ENCODE assay signal across 12 cellular contexts in genomic region chr12:1108276-1108675, GRCh38.
A peak's percentile ranks its signal among the peaks of the same experiment; 100 is the strongest.
DNase-seq lines count a peak whose midpoint lies in the region; ATAC-seq and TF ChIP-seq lines count a peak whose summit lies in the region.
"Had no signal": no experiment of that assay in that cellular context is flagged by ENCODE, and none has a peak within 500 bp of the region (broad histone marks: within the 10 kb centered on the region; RNA-seq: fewer than 3 reads in every experiment).

No MANE protein-coding gene starts in this region.

- intact Hi-C loops in activated B cell treated with CpG ODN at 0.5 μM for 24 hours (cut with micrococcal nuclease), result no loop called here

- H3K36me3 Mint-ChIP-seq in activated B cell treated with CpG ODN at 0.5 μM for 24 hours (ENCODE audit: low read depth) (peaks cover 29% of the 10 kb centered on the region), nephron progenitor cell (ENCODE audit: low read depth) (peaks cover 17% of the 10 kb centered on the region)

- H3K9me3 Mint-ChIP-seq in activated B cell treated with CpG ODN at 0.5 μM for 24 hours (no peaks in the 10 kb centered on the region), nephron progenitor cell (no peaks in the 10 kb centered on the region)
- H3K9me3 Mint-ChIP-seq: dendritic cell treated with granulocyte-macrophage colony-stimulating factor and Interleukin-4, amounts not matched to agents 40 ng/mL and 50 ng/mL, for 4 days; type B pancreatic cell had no signal

- H3K4me3 Mint-ChIP-seq in activated B cell treated with CpG ODN at 0.5 μM for 24 hours (no peak overlapping the region), nephron progenitor cell (no peak overlapping the region)
- H3K4me3 Mint-ChIP-seq: dendritic cell treated with granulocyte-macrophage colony-stimulating factor and Interleukin-4, amounts not matched to agents 40 ng/mL and 50 ng/mL, for 4 days; type B pancreatic cell had no signal

- POLR2A ChIA-PET in activated B cell treated with CpG ODN at 0.5 μM for 24 hours (lab: Charles Lee), result interaction anchor here (0.8 kb wide), 1 partner anchor 485 kb away, joined by 3 read pairs; no protein-coding TSS in a partner anchor

- DNase-seq in GM13976 (ENCODE audit: low spot score) (peak; percentile 67), activated B cell treated with CpG ODN at 0.5 μM for 24 hours (no peak), nephron progenitor cell (no peak), GDM1 (lab: John Stamatoyannopoulos, UW) (no peak), UCSD-AML1 (lab: John Stamatoyannopoulos, UW; ENCODE audit: unreplicated experiment) (no peak), ureter (ENCODE audit: low spot score) (no peak)
- DNase-seq: hypothalamus; stimulated activated CD4-positive, alpha-beta T cell treated with anti-CD3 and anti-CD28 coated beads, Interleukin-2, amount 100 ng/mL, for 24 hours had no signal

- in situ Hi-C loops in GM13976 (cut with MboI; ENCODE audit: low sequenced_read_pairs, unreplicated experiment), result loop anchor here (25.0 kb wide), 1 partner anchor 679 kb away; no protein-coding TSS in a partner anchor

- H3K27me3 Mint-ChIP-seq in activated B cell treated with CpG ODN at 0.5 μM for 24 hours (no peaks in the 10 kb centered on the region), nephron progenitor cell (ENCODE audit: low read depth, poor library complexity) (no peaks in the 10 kb centered on the region)
- H3K27me3 Mint-ChIP-seq: dendritic cell treated with granulocyte-macrophage colony-stimulating factor and Interleukin-4, amounts not matched to agents 40 ng/mL and 50 ng/mL, for 4 days; type B pancreatic cell had no signal

- H3K27ac Mint-ChIP-seq in activated B cell treated with CpG ODN at 0.5 μM for 24 hours (no peak overlapping the region), nephron progenitor cell (no peak overlapping the region)
- H3K27ac Mint-ChIP-seq: dendritic cell treated with granulocyte-macrophage colony-stimulating factor and Interleukin-4, amounts not matched to agents 40 ng/mL and 50 ng/mL, for 4 days; type B pancreatic cell had no signal

- CTCF ChIA-PET in activated B cell treated with CpG ODN at 0.5 μM for 24 hours (lab: Charles Lee), result interaction anchor here (1.0 to 3.6 kb wide), 4 partner anchors 10 to 532 kb away, joined by 3 to 23 read pairs (median 3); no protein-coding TSS in a partner anchor

- ATAC-seq in GM21381 (IDR thresholded peaks at IDR 0.05; ENCODE audit: unreplicated experiment), result peak; percentile 84
- peak; percentile 96 for ATAC-seq in HG03342 (IDR thresholded peaks at IDR 0.05; ENCODE audit: unreplicated experiment)
- peak; percentile 98 for ATAC-seq in activated B cell treated with CpG ODN at 0.5 μM for 24 hours (ENCODE audit: low read depth)

- H3K4me1 Mint-ChIP-seq in activated B cell treated with CpG ODN at 0.5 μM for 24 hours (peaks cover 9% of the 10 kb centered on the region), nephron progenitor cell (peaks cover 26% of the 10 kb centered on the region)

- TF ChIP-seq CTCF in GM13976 (IDR thresholded peaks at IDR 0.05; ENCODE audit: borderline replicate concordance, control extremely low read depth, extremely low read depth, insufficient read depth, missing control alignments), result no peak
- no peak for TF ChIP-seq CTCF in activated B cell treated with CpG ODN at 0.5 μM for 24 hours (IDR thresholded peaks at IDR 0.05)
- no peak for TF ChIP-seq CTCF in nephron progenitor cell (IDR thresholded peaks at IDR 0.05)
